In genomic region chr5:169861433-169861832, GRCh38 we compare ENCODE assay signal across 31 cellular contexts.
"Had no signal": no experiment of that assay in that cellular context is flagged by ENCODE, and none has a peak within 500 bp of the region (broad histone marks: within the 10 kb centered on the region; RNA-seq: fewer than 3 reads in every experiment).

No MANE protein-coding gene starts in this region.

- DNase-seq: activated CD4-positive, alpha-beta memory T cell treated with anti-CD3 and anti-CD28 coated beads for 36 hours; activated CD4-positive, alpha-beta T cell treated with anti-CD3 and anti-CD28 coated beads for 4 hours; activated CD4-positive, alpha-beta T cell treated with anti-CD3 and anti-CD28 coated beads, Interleukin-2, amount 50 U/mL, for 1 hour; activated CD8-positive, alpha-beta memory T cell treated with anti-CD3 and anti-CD28 coated beads, Interleukin-2, amount 50 U/mL, for 4 hours; activated gamma-delta T cell; activated naive CD4-positive, alpha-beta T cell treated with Interleukin-2 at 50 U/mL for 16 hours; activated naive CD8-positive, alpha-beta T cell treated with anti-CD3 and anti-CD28 coated beads, Interleukin-2, amount 10 ng/mL, durations not matched to agents 7 days and 5 days; activated T-cell treated with anti-CD3 and anti-CD28 coated beads, Interleukin-2, amount 50 U/mL, for 48 hours; central memory CD4-positive, alpha-beta T cell; NCI-H1092 treated with DMSO at 0.1 percent for 48 hours; NCI-H1417; NCI-H146; NCI-H187; NCI-H2029 treated with DMSO at 0.1 percent for 48 hours; NCI-H2107; NCI-H2171; NCI-H510A; NCI-H526; NCI-H748 treated with DMSO at 0.1 percent for 48 hours; NK-92 treated with Interleukin-12 subunit alpha and Interleukin-12 subunit beta, amount 100 ng/mL, for 24 hours; PC-9; SIG-M5; T1000 had no signal

- H3K9me3 Mint-ChIP-seq: activated CD4-positive, alpha-beta memory T cell treated with anti-CD3 and anti-CD28 coated beads for 36 hours; activated naive CD4-positive, alpha-beta T cell treated with anti-CD3 and anti-CD28 coated beads, Interleukin-2, amount 50 U/mL, for 24 hours; activated naive CD8-positive, alpha-beta T cell treated with anti-CD3 and anti-CD28 coated beads, Interleukin-2, amount 10 ng/mL, durations not matched to agents 7 days and 5 days; activated T-helper 2 cell treated with anti-CD3 and anti-CD28 coated beads, Interferon-gamma antibody, Interleukin-2, Interleukin-4, amounts not matched to agents 10 μg/mL and 5 μg/mL and 100 μg/mL, durations not matched to agents 14 hours and 24 hours and 36 hours had no signal

- H3K4me3 ChIP-seq: PC-9 had no signal

- H3K36me3 Mint-ChIP-seq: brain had no signal

- H2AFZ ChIP-seq: PC-9 had no signal

- ATAC-seq: Right ventricle myocardium inferior had no signal

- H3K27ac ChIP-seq: PC-9, RWPE1 had no signal

- H3K4me2 ChIP-seq: PC-9 had no signal

- FAIRE-seq: colon, RCC 7860, TTC549 had no signal

- H3K27ac Mint-ChIP-seq: activated CD4-positive, alpha-beta memory T cell treated with anti-CD3 and anti-CD28 coated beads for 36 hours; activated naive CD4-positive, alpha-beta T cell treated with anti-CD3 and anti-CD28 coated beads, Interleukin-2, amount 50 U/mL, for 24 hours; activated naive CD8-positive, alpha-beta T cell treated with anti-CD3 and anti-CD28 coated beads, Interleukin-2, amount 10 ng/mL, durations not matched to agents 7 days and 5 days; activated T-helper 2 cell treated with anti-CD3 and anti-CD28 coated beads, Interferon-gamma antibody, Interleukin-2, Interleukin-4, amounts not matched to agents 10 μg/mL and 5 μg/mL and 100 μg/mL, durations not matched to agents 14 hours and 24 hours and 36 hours had no signal

- H3K27me3 Mint-ChIP-seq: activated CD4-positive, alpha-beta memory T cell treated with anti-CD3 and anti-CD28 coated beads for 36 hours; activated naive CD4-positive, alpha-beta T cell treated with anti-CD3 and anti-CD28 coated beads, Interleukin-2, amount 50 U/mL, for 24 hours; activated naive CD8-positive, alpha-beta T cell treated with anti-CD3 and anti-CD28 coated beads, Interleukin-2, amount 10 ng/mL, durations not matched to agents 7 days and 5 days had no signal

- H3K4me3 Mint-ChIP-seq: activated CD4-positive, alpha-beta memory T cell treated with anti-CD3 and anti-CD28 coated beads for 36 hours; activated naive CD4-positive, alpha-beta T cell treated with anti-CD3 and anti-CD28 coated beads, Interleukin-2, amount 50 U/mL, for 24 hours; activated naive CD8-positive, alpha-beta T cell treated with anti-CD3 and anti-CD28 coated beads, Interleukin-2, amount 10 ng/mL, durations not matched to agents 7 days and 5 days; brain had no signal
